Comparison of ENCODE assay signal across 13 cellular contexts in genomic region chr9:81430727-81431126, GRCh38.
"Had no signal": no experiment of that assay in that cellular context is flagged by ENCODE, and none has a peak within 500 bp of the region (broad histone marks: within the 10 kb centered on the region; RNA-seq: fewer than 3 reads in every experiment).

No MANE protein-coding gene starts in this region.

- ATAC-seq: activated T-cell treated with anti-CD3 and anti-CD28 coated beads, Interleukin-2, amount 50 U/mL, for 4 hours; naive thymus-derived CD8-positive, alpha-beta T cell had no signal

- H3K27me3 ChIP-seq: colonic mucosa, suprapubic skin had no signal

- H3K36me3 ChIP-seq: colonic mucosa, suprapubic skin had no signal

- H3K4me1 ChIP-seq: colonic mucosa, suprapubic skin had no signal

- H3K27ac ChIP-seq: colonic mucosa, suprapubic skin had no signal

- H3K4me3 ChIP-seq: colonic mucosa, suprapubic skin had no signal

- DNase-seq: activated CD4-positive, alpha-beta T cell treated with anti-CD3 and anti-CD28 coated beads, Interleukin-2, amount 50 U/mL, for 4 hours; activated CD4-positive, CD25-positive, alpha-beta regulatory T cell treated with anti-CD3 and anti-CD28 coated beads, Interleukin-2, amount 50 U/mL, for 72 hours; activated effector memory CD4-positive, alpha-beta T cell treated with anti-CD3 and anti-CD28 coated beads, Interleukin-2, amount 50 U/mL, for 16 hours; activated naive CD8-positive, alpha-beta T cell treated with anti-CD3 and anti-CD28 coated beads for 36 hours; activated T-cell treated with anti-CD3 and anti-CD28 coated beads, Interleukin-2, amount 50 U/mL, for 4 hours; colonic mucosa; effector CD4-positive, alpha-beta T cell; glutamatergic neuron; immature natural killer cell; naive thymus-derived CD8-positive, alpha-beta T cell; stimulated activated CD4-positive, alpha-beta T cell treated with anti-CD3 and anti-CD28 coated beads, Interleukin-2, amount 100 ng/mL, for 24 hours; stimulated activated naive CD4-positive, alpha-beta T cell had no signal
